Comparison of ENCODE assay signal across 8 cellular contexts in the genomic region with DNA sequence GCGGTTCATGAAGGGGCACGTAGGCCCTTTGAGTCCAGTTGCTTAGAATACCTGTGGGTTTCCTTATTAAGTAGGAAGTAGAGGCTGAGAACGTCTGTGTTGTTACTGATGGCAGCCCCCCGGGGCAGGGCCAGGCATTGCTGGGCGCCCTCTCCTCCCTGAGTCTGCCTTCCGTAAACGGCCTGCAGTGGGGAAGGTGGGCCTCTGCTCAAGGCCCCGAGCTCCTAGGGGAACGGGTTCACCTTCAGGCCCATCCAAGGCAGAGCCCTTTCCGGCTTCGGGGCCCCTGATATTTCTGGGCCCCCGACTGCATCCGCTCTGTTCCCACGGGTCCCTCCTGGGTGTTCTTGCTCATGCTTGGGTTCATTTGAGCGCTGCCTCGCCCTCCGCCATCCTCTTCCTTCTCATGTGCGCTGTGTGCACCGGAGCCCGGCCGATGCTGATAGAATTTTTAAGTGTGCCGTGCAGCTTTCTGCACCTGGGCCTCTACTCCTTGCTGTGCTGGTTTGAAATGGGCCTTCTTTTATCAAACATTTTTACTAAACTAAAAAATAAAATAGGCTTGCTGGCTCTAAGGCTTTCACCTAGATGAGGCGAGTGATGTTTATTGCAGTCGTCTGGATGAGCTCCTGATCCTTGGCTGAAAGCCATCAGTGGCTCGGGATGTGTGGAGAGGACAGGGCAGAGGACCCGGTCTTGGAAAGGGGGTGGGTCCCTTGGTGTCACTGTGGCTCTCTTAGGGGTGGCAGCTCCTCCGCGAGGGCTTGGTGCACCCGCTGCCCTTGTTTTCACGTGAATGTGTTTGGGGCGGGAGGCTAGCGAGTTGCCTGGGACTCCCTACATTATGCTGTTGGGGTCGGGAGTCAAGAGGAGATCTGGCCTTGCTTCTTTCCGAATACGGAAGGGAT. TPM values are rescaled to one million over a fixed set of nuclear protein-coding genes. Genes with fewer than 3 reads are reported as not detected.
DNase-seq lines count a peak whose midpoint lies in the region; ATAC-seq and TF ChIP-seq lines count a peak whose summit lies in the region.

No MANE protein-coding gene starts in this region.

- no peak overlapping the region for H2AFZ ChIP-seq in OCI-LY1 (ENCODE audit: low read length)
- no peak overlapping the region for H2AFZ ChIP-seq in SK-N-SH (ENCODE audit: low read depth)

- no peak for DNase-seq in CD8-positive, alpha-beta memory T cell
- DNase-seq in endodermal cell: no peak
- peak; percentile 91 for DNase-seq in spleen
- DNase-seq in SK-N-SH: no peak
- no peak for DNase-seq in NCI-H2227 treated with DMSO at 0.1 percent for 48 hours (lab: John Stamatoyannopoulos, UW)
- no peak for DNase-seq in NCI-H748 treated with DMSO at 0.1 percent for 48 hours (lab: John Stamatoyannopoulos, UW)

- H3K4me1 Mint-ChIP-seq in CD8-positive, alpha-beta memory T cell: peaks cover 67 to 83% (median 75%) of the 10 kb centered on the region in 3 donors
- H3K4me1 Mint-ChIP-seq in endodermal cell: peaks cover 38% of the 10 kb centered on the region

- CTCF ChIA-PET in CD8-positive, alpha-beta memory T cell (lab: Charles Lee): interaction anchor here (1.5 to 2.3 kb wide), 3 partner anchors 21 to 28 kb away, joined by 4 to 5 read pairs (median 4); no protein-coding TSS in a partner anchor
- CTCF ChIA-PET in SK-N-SH (lab: Yijun Ruan, JAX): interaction anchor here (0.9 to 1.8 kb wide), 4 partner anchors 17 to 211 kb away, joined by 3 to 7 read pairs (median 4); no protein-coding TSS in a partner anchor

- no peaks in the 10 kb centered on the region for H3K27me3 Mint-ChIP-seq in CD8-positive, alpha-beta memory T cell
- H3K27me3 Mint-ChIP-seq in endodermal cell (ENCODE audit: insufficient read depth): no peaks in the 10 kb centered on the region

- H3K36me3 Mint-ChIP-seq in CD8-positive, alpha-beta memory T cell: peaks cover 0 to 27% (median 2%) of the 10 kb centered on the region in 3 donors
- H3K36me3 Mint-ChIP-seq in endodermal cell (ENCODE audit: low read depth): peaks cover 5% of the 10 kb centered on the region

- intact Hi-C loops in spleen (cut with DNase I; ENCODE audit: low total_unique reads): no loop called here

- H4K20me1 ChIP-seq in OCI-LY1 (ENCODE audit: insufficient read depth, low read length): no peaks in the 10 kb centered on the region
- peaks cover 47% of the 10 kb centered on the region for H4K20me1 ChIP-seq in SK-N-SH (ENCODE audit: insufficient read depth)

- TF ChIP-seq CTCF in OCI-LY1 (IDR thresholded peaks at IDR 0.05; ENCODE audit: low read length) (no peak), endodermal cell (conservative IDR thresholded peaks at IDR 0.05) (no peak), spleen (IDR thresholded peaks at IDR 0.05 in 8 of 11, conservative IDR thresholded peaks at IDR 0.05 in 3 of 11) (no peak), SK-N-SH (IDR thresholded peaks at IDR 0.05) (no peak)

- H3F3A ChIP-seq in OCI-LY1 (ENCODE audit: insufficient read depth, low read length): no peaks in the 10 kb centered on the region
- H3F3A ChIP-seq in SK-N-SH (replicated peaks; ENCODE audit: insufficient read depth): no peaks in the 10 kb centered on the region

- no peaks in the 10 kb centered on the region for H3K27me3 ChIP-seq in CD8-positive, alpha-beta memory T cell (ENCODE audit: insufficient read depth, low read length, poor library complexity, severe bottlenecking)
- H3K27me3 ChIP-seq in OCI-LY1 (ENCODE audit: insufficient read depth, low read length) (no peaks in the 10 kb centered on the region), endodermal cell (ENCODE audit: control insufficient read depth, insufficient read depth, low read length, poor library complexity, severe bottlenecking) (no peaks in the 10 kb centered on the region), spleen (replicated peaks in 1 of 7) (no peaks in the 10 kb centered on the region), SK-N-SH (ENCODE audit: insufficient read depth) (no peaks in the 10 kb centered on the region)

- TF ChIP-seq RAD21 in SK-N-SH (IDR thresholded peaks at IDR 0.05; ENCODE audit: low read length): no peak

- no peak overlapping the region for H3K4me3 ChIP-seq in CD8-positive, alpha-beta memory T cell (ENCODE audit: low read length)
- peak overlapping the region; percentile 45 for H3K4me3 ChIP-seq in OCI-LY1 (ENCODE audit: low read depth, low read length, poor library complexity, severe bottlenecking)
- H3K4me3 ChIP-seq in endodermal cell (ENCODE audit: low read length): peak overlapping the region; percentile 50
- peak overlapping the region in 4 of 8 donors; percentile 0 to 54 (median 18) for H3K4me3 ChIP-seq in spleen
- no peak overlapping the region for H3K4me3 ChIP-seq in SK-N-SH (ENCODE audit: low read depth in 2 of 2, low read length in 1 of 2)

- peak overlapping the region; percentile 78 to 97 (median 94) for H3K27ac Mint-ChIP-seq in CD8-positive, alpha-beta memory T cell
- peak overlapping the region; percentile 96 for H3K27ac Mint-ChIP-seq in endodermal cell

- peaks cover 39% of the 10 kb centered on the region for H3K79me2 ChIP-seq in OCI-LY1 (ENCODE audit: insufficient read depth, low read length)
- H3K79me2 ChIP-seq in SK-N-SH (ENCODE audit: insufficient read depth): peaks cover 78% of the 10 kb centered on the region

- peak; percentile 17 for ATAC-seq in GM21381 (IDR thresholded peaks at IDR 0.05; ENCODE audit: unreplicated experiment)

- no peaks in the 10 kb centered on the region for H3K36me3 ChIP-seq in CD8-positive, alpha-beta memory T cell (ENCODE audit: insufficient read depth, low read length)
- H3K36me3 ChIP-seq in OCI-LY1 (ENCODE audit: insufficient read depth, low read length) (no peaks in the 10 kb centered on the region; the same call in 1 of the 2 replicates), endodermal cell (ENCODE audit: control insufficient read depth, insufficient read depth, low read length) (no peaks in the 10 kb centered on the region), spleen (peaks cover 0 to 21% (median 0%) of the 10 kb centered on the region in 6 donors), SK-N-SH (replicated peaks in 1 of 2; ENCODE audit: control insufficient read depth in 1 of 2, insufficient read depth in 2 of 2, low read length in 1 of 2) (peaks cover 0 to 3% of the 10 kb centered on the region in 2 experiments)

- no peaks in the 10 kb centered on the region for H3K9me3 ChIP-seq in CD8-positive, alpha-beta memory T cell (ENCODE audit: low read length)
- H3K9me3 ChIP-seq in OCI-LY1 (ENCODE audit: low read length) (no peaks in the 10 kb centered on the region), endodermal cell (ENCODE audit: control insufficient read depth, low read length) (no peaks in the 10 kb centered on the region), spleen (no peaks in the 10 kb centered on the region), SK-N-SH (no peaks in the 10 kb centered on the region)

- peak overlapping the region; percentile 58 for H3K4me2 ChIP-seq in OCI-LY1 (ENCODE audit: low read length)
- H3K4me2 ChIP-seq in SK-N-SH: no peak overlapping the region

- H3K4me1 ChIP-seq in CD8-positive, alpha-beta memory T cell (ENCODE audit: insufficient read depth, low read length): peaks cover 56% of the 10 kb centered on the region
- H3K4me1 ChIP-seq in OCI-LY1 (ENCODE audit: insufficient read depth, low read length, severe bottlenecking) (peaks cover 89% of the 10 kb centered on the region), endodermal cell (ENCODE audit: control insufficient read depth, insufficient read depth, low read length) (peaks cover 18% of the 10 kb centered on the region), spleen (peaks cover 68 to 93% (median 88%) of the 10 kb centered on the region in 6 donors), SK-N-SH (ENCODE audit: control insufficient read depth in 1 of 2, insufficient read depth in 2 of 2, low read depth in 1 of 2, low read length in 1 of 2) (peaks cover 2 to 4% of the 10 kb centered on the region in 2 experiments; a peak in 1 of 4 replicates)

- 89 to 93% methylated on average over 17 to 35 of the region's 35 CpGs for WGBS in endodermal cell (ENCODE audit: insufficient coverage in 1 of 2, insufficient read length in 1 of 2), 2 experiments
- 49 to 57% (median 50%) methylated on average over 34 to 35 of the region's 35 CpGs for WGBS in spleen, 5 donors
- 91% methylated on average over 27 of the region's 35 CpGs for WGBS in SK-N-SH (ENCODE audit: low lambda C conversion rate)

- H3K9me2 ChIP-seq in OCI-LY1 (ENCODE audit: low read depth, low read length): no peaks in the 10 kb centered on the region
- H3K9me2 ChIP-seq in SK-N-SH: no peaks in the 10 kb centered on the region

- no peaks in the 10 kb centered on the region for H3K9me3 Mint-ChIP-seq in CD8-positive, alpha-beta memory T cell
- no peaks in the 10 kb centered on the region for H3K9me3 Mint-ChIP-seq in endodermal cell

- H3K27ac ChIP-seq in CD8-positive, alpha-beta memory T cell (ENCODE audit: low read depth, low read length): peak overlapping the region; percentile 40
- H3K27ac ChIP-seq in OCI-LY1 (ENCODE audit: low read depth, low read length, poor library complexity, severe bottlenecking) (peak overlapping the region; percentile 97), endodermal cell (ENCODE audit: low read depth, low read length) (peak overlapping the region; percentile 58), spleen (peak overlapping the region; percentile 72 to 91 (median 81)), SK-N-SH (ENCODE audit: low read depth in 2 of 2, low read length in 1 of 2) (no peak overlapping the region)

- H3K9ac ChIP-seq in OCI-LY1 (ENCODE audit: low read length): peak overlapping the region; percentile 63
- H3K9ac ChIP-seq in endodermal cell (ENCODE audit: extremely low read depth, low read length, poor library complexity, severe bottlenecking): peak overlapping the region; percentile 61
- H3K9ac ChIP-seq in SK-N-SH: no peak overlapping the region

- TF ChIP-seq POLR2A in spleen (IDR thresholded peaks at IDR 0.05): no peak

- POLR2A ChIA-PET in CD8-positive, alpha-beta memory T cell (lab: Charles Lee): interaction anchor here (0.6 to 1.8 kb wide), 2 partner anchors 10 to 12 kb away, joined by 3 to 8 read pairs; a partner anchor contains a TSS
- POLR2A ChIA-PET in SK-N-SH (lab: Yijun Ruan, JAX): no interaction called here

- no peak for TF ChIP-seq EP300 in SK-N-SH (IDR thresholded peaks at IDR 0.05; ENCODE audit: borderline replicate concordance in 1 of 2, low read depth in 1 of 2, low read length in 1 of 2)

- peak overlapping the region; percentile 22 to 72 (median 57) for H3K4me3 Mint-ChIP-seq in CD8-positive, alpha-beta memory T cell
- peak overlapping the region; percentile 4 for H3K4me3 Mint-ChIP-seq in endodermal cell

RNA-seq across cellular contexts. Expression of a gene that starts 12.3 kb away (rescaled TPM):
- 10 to 100 TPM; 34.0 to 34.8 TPM for total RNA-seq in CD8-positive, alpha-beta memory T cell
- polyA plus RNA-seq in CD8-positive, alpha-beta memory T cell: 26.6 TPM
- total RNA-seq in endodermal cell: 10 to 100 TPM; 21.0 to 27.9 TPM
- polyA plus RNA-seq in endodermal cell (2013, experiment 1 of 2): 11.4 TPM
- polyA plus RNA-seq in endodermal cell (2013, experiment 2 of 2): 11.7 TPM
- 10 to 100 TPM; 40.1 to 66.9 (median 54.8) TPM for total RNA-seq in spleen
- 10 to 100 TPM; 17.2 to 34.0 (median 25.9) TPM for polyA plus RNA-seq in spleen
- 14.5 and 16.5 TPM in 2 replicates for polyA plus RNA-seq in SK-N-SH (2012; rRNA removed)
- polyA plus RNA-seq in SK-N-SH (2012; cell fraction: cytosol; rRNA removed): 12.8 and 14.4 TPM in 2 replicates
- polyA plus RNA-seq in SK-N-SH (2012; cell fraction: nucleus; rRNA removed): 16.3 and 19.4 TPM in 2 replicates

RNA-seq across cellular contexts. Expression of a gene that starts 36.7 kb away (rescaled TPM):
- total RNA-seq in CD8-positive, alpha-beta memory T cell: 10 to 100 TPM; 64.3 to 64.5 TPM
- 108 TPM for polyA plus RNA-seq in CD8-positive, alpha-beta memory T cell
- 10 to 100 TPM; 54.9 to 57.6 TPM for total RNA-seq in endodermal cell
- polyA plus RNA-seq in endodermal cell (2013, experiment 1 of 2): 63.5 TPM
- 60.5 TPM for polyA plus RNA-seq in endodermal cell (2013, experiment 2 of 2)
- 10 to 100 TPM; 31.3 to 47.1 (median 40.6) TPM for total RNA-seq in spleen
- 10 to 100 TPM; 13.7 to 17.1 (median 14.5) TPM for polyA plus RNA-seq in spleen
- 32.6 and 33.4 TPM in 2 replicates for polyA plus RNA-seq in SK-N-SH (2012; rRNA removed)
- polyA plus RNA-seq in SK-N-SH (2012; cell fraction: cytosol; rRNA removed): 27.7 and 36.1 TPM in 2 replicates
- polyA plus RNA-seq in SK-N-SH (2012; cell fraction: nucleus; rRNA removed): 23.4 and 24.7 TPM in 2 replicates

Comparison
In these comparisons a context has a peak if more than half of its experiments do, and no peak if none do; other contexts are left out.
1. H3K27ac ChIP-seq: peak in CD8-positive, alpha-beta memory T cell (single experiment), OCI-LY1 (single experiment), endodermal cell (single experiment) and spleen (8 of 8); none in SK-N-SH (0 of 2).
2. H3K4me3 ChIP-seq: peak in OCI-LY1 (single experiment) and endodermal cell (single experiment); none in CD8-positive, alpha-beta memory T cell (single experiment) and SK-N-SH (0 of 2).